Comparison of ENCODE assay signal across 15 cellular contexts in genomic region chr6:159980474-159980873, GRCh38. TPM values are rescaled to one million over a fixed set of nuclear protein-coding genes. Genes with fewer than 3 reads are reported as not detected.
DNase-seq lines count a peak whose midpoint lies in the region; ATAC-seq, FAIRE-seq and TF ChIP-seq lines count a peak whose summit lies in the region.
"Had no signal": no experiment of that assay in that cellular context is flagged by ENCODE, and none has a peak within 500 bp of the region (broad histone marks: within the 10 kb centered on the region; RNA-seq: fewer than 3 reads in every experiment).

No MANE protein-coding gene starts in this region.

- no peak for ATAC-seq in CD4-positive, CD25-positive, alpha-beta regulatory T cell (ENCODE audit: low read depth in 2 of 2)
- ATAC-seq in GM19463 (IDR thresholded peaks at IDR 0.05; ENCODE audit: unreplicated experiment): no peak

- H4K20me1 ChIP-seq in BLaER1: peaks cover 87% of the 10 kb centered on the region

- no peak for FAIRE-seq in kidney (lab: Jason Lieb, UNC)
- FAIRE-seq: islet of Langerhans had no signal

- peak overlapping the region; percentile 93 for H3K4me2 ChIP-seq in BLaER1

- TF ChIP-seq CTCF in kidney (IDR thresholded peaks at IDR 0.05; ENCODE audit: borderline replicate concordance, extremely low read depth, insufficient read depth): no peak

- no peaks in the 10 kb centered on the region for H3K27me3 Mint-ChIP-seq in CD4-positive, CD25-positive, alpha-beta regulatory T cell
- no peaks in the 10 kb centered on the region for H3K27me3 Mint-ChIP-seq in activated CD4-positive, alpha-beta memory T cell treated with anti-CD3 and anti-CD28 coated beads, Interleukin-2, amount 10 ng/mL, durations not matched to agents 7 days and 5 days

- peaks cover 95% of the 10 kb centered on the region for H3K4me1 ChIP-seq in BLaER1
- peaks cover 80% of the 10 kb centered on the region for H3K4me1 ChIP-seq in CD4-positive, CD25-positive, alpha-beta regulatory T cell (ENCODE audit: control insufficient read depth, insufficient read depth, low read length, poor library complexity, severe bottlenecking)
- H3K4me1 ChIP-seq in kidney (ENCODE audit: control insufficient read depth in 1 of 2, insufficient read depth in 1 of 2, low read depth in 1 of 2, low read length in 2 of 2): peaks cover 72 to 76% of the 10 kb centered on the region in 2 donors

- intact Hi-C loops in kidney (cut with DNase I): no loop called here

- H3K27me3 ChIP-seq in BLaER1: no peaks in the 10 kb centered on the region
- H3K27me3 ChIP-seq in CD4-positive, CD25-positive, alpha-beta regulatory T cell (ENCODE audit: control insufficient read depth, insufficient read depth, low read length): no peaks in the 10 kb centered on the region
- H3K27me3 ChIP-seq: colonic mucosa, SJSA1 had no signal

- peaks cover 41 to 94% (median 78%) of the 10 kb centered on the region in 4 donors for H3K4me1 Mint-ChIP-seq in CD4-positive, CD25-positive, alpha-beta regulatory T cell
- H3K4me1 Mint-ChIP-seq in activated CD4-positive, alpha-beta memory T cell treated with anti-CD3 and anti-CD28 coated beads, Interleukin-2, amount 10 ng/mL, durations not matched to agents 7 days and 5 days: peaks cover 87% of the 10 kb centered on the region

- H3K9me3 ChIP-seq in BLaER1 (no peaks in the 10 kb centered on the region), kidney (ENCODE audit: control insufficient read depth in 1 of 2, low read length in 2 of 2) (no peaks in the 10 kb centered on the region)
- no peaks in the 10 kb centered on the region for H3K9me3 ChIP-seq in CD4-positive, CD25-positive, alpha-beta regulatory T cell (ENCODE audit: control insufficient read depth in 2 of 2, low read length in 2 of 2)
- H3K9me3 ChIP-seq: colonic mucosa, SJSA1 had no signal

- no peak for DNase-seq in CD4-positive, CD25-positive, alpha-beta regulatory T cell
- no peak for DNase-seq in activated CD4-positive, alpha-beta memory T cell treated with anti-CD3 and anti-CD28 coated beads, Interleukin-2, amount 10 ng/mL, durations not matched to agents 7 days and 5 days
- DNase-seq in kidney: no peak
- DNase-seq in NCI-H2196 (lab: John Stamatoyannopoulos, UW; ENCODE audit: unreplicated experiment): no peak
- DNase-seq in COLO829 (ENCODE audit: low spot score): no peak
- no peak for DNase-seq in T1000 (lab: John Stamatoyannopoulos, UW)
- DNase-seq: aorta, colonic mucosa, erythroblast, NCI-H1105, nucleus accumbens had no signal

- H3K4me3 ChIP-seq in BLaER1 (no peak overlapping the region), kidney (ENCODE audit: low read length in 2 of 2) (no peak overlapping the region)
- H3K4me3 ChIP-seq in CD4-positive, CD25-positive, alpha-beta regulatory T cell (ENCODE audit: low read depth, low read length): peak overlapping the region; percentile 67
- H3K4me3 ChIP-seq: colonic mucosa, SJSA1 had no signal

- H3K9me3 Mint-ChIP-seq in CD4-positive, CD25-positive, alpha-beta regulatory T cell: no peaks in the 10 kb centered on the region
- H3K9me3 Mint-ChIP-seq in activated CD4-positive, alpha-beta memory T cell treated with anti-CD3 and anti-CD28 coated beads, Interleukin-2, amount 10 ng/mL, durations not matched to agents 7 days and 5 days: no peaks in the 10 kb centered on the region

- POLR2A ChIA-PET in activated CD4-positive, alpha-beta memory T cell treated with anti-CD3 and anti-CD28 coated beads, Interleukin-2, amount 10 ng/mL, durations not matched to agents 7 days and 5 days (lab: Charles Lee): interaction anchor here (3.9 to 7.2 kb wide), 4 partner anchors 9 to 191 kb away, joined by 21 to 89 read pairs (median 40); partner anchors contain the start of genes IGF2R, MRPL18 and TCP1

- H3K36me3 ChIP-seq in BLaER1 (no peaks in the 10 kb centered on the region), kidney (ENCODE audit: control insufficient read depth in 1 of 2, insufficient read depth in 2 of 2, low read length in 2 of 2) (no peaks in the 10 kb centered on the region)
- H3K36me3 ChIP-seq in CD4-positive, CD25-positive, alpha-beta regulatory T cell (ENCODE audit: control insufficient read depth, insufficient read depth, low read length): no peaks in the 10 kb centered on the region
- H3K36me3 ChIP-seq: colonic mucosa, SJSA1 had no signal

- CTCF ChIA-PET in activated CD4-positive, alpha-beta memory T cell treated with anti-CD3 and anti-CD28 coated beads, Interleukin-2, amount 10 ng/mL, durations not matched to agents 7 days and 5 days (lab: Charles Lee): no interaction called here

- H3K4me3 Mint-ChIP-seq in CD4-positive, CD25-positive, alpha-beta regulatory T cell: peak overlapping the region; percentile 61 to 94 (median 85)
- H3K4me3 Mint-ChIP-seq in activated CD4-positive, alpha-beta memory T cell treated with anti-CD3 and anti-CD28 coated beads, Interleukin-2, amount 10 ng/mL, durations not matched to agents 7 days and 5 days: no peak overlapping the region

- H3K36me3 Mint-ChIP-seq in CD4-positive, CD25-positive, alpha-beta regulatory T cell: peaks cover 3% of the 10 kb centered on the region
- peaks cover 7% of the 10 kb centered on the region for H3K36me3 Mint-ChIP-seq in activated CD4-positive, alpha-beta memory T cell treated with anti-CD3 and anti-CD28 coated beads, Interleukin-2, amount 10 ng/mL, durations not matched to agents 7 days and 5 days (ENCODE audit: low read depth)

- H3K9ac ChIP-seq in BLaER1 (0 out of 2 replicates have a peak overlapping the region, but pooled peaks have one; percentile 23), kidney (ENCODE audit: low read length in 2 of 2) (peak overlapping the region in 1 of 2 donors; percentile 23)

- peak overlapping the region; percentile 91 for H3K27ac ChIP-seq in BLaER1
- H3K27ac ChIP-seq in CD4-positive, CD25-positive, alpha-beta regulatory T cell (ENCODE audit: insufficient read depth, low read length, poor library complexity, severe bottlenecking): no peak overlapping the region
- peak overlapping the region; percentile 75 to 86 for H3K27ac ChIP-seq in kidney (ENCODE audit: low read depth in 2 of 2, low read length in 2 of 2)
- H3K27ac ChIP-seq: colonic mucosa, SJSA1 had no signal

- peak overlapping the region in 2 of 3 donors; percentile 91 to 97 for H3K27ac Mint-ChIP-seq in CD4-positive, CD25-positive, alpha-beta regulatory T cell
- H3K27ac Mint-ChIP-seq in activated CD4-positive, alpha-beta memory T cell treated with anti-CD3 and anti-CD28 coated beads, Interleukin-2, amount 10 ng/mL, durations not matched to agents 7 days and 5 days: peak overlapping the region; percentile 95

RNA-seq across cellular contexts. Expression of gene IGF2R, which starts 11.6 kb away (rescaled TPM):
- 71.2 TPM for total RNA-seq in CD4-positive, CD25-positive, alpha-beta regulatory T cell
- polyA plus RNA-seq in CD4-positive, CD25-positive, alpha-beta regulatory T cell: 10 to 100 TPM in 2 of 4 donors, 1 to 10 TPM in 2; 8.8 to 13.4 (median 9.8) TPM
- 10 to 100 TPM; 66.9 to 70.9 TPM for total RNA-seq in activated CD4-positive, alpha-beta memory T cell treated with anti-CD3 and anti-CD28 coated beads, Interleukin-2, amount 10 ng/mL, durations not matched to agents 7 days and 5 days
- 88.6 TPM for total RNA-seq in kidney
- 23.7 TPM for polyA plus RNA-seq in kidney (ENCODE audit: insufficient read depth, low read depth, low replicate concordance)
